10 cellular contexts compared by ENCODE assay signal in the genomic region with DNA sequence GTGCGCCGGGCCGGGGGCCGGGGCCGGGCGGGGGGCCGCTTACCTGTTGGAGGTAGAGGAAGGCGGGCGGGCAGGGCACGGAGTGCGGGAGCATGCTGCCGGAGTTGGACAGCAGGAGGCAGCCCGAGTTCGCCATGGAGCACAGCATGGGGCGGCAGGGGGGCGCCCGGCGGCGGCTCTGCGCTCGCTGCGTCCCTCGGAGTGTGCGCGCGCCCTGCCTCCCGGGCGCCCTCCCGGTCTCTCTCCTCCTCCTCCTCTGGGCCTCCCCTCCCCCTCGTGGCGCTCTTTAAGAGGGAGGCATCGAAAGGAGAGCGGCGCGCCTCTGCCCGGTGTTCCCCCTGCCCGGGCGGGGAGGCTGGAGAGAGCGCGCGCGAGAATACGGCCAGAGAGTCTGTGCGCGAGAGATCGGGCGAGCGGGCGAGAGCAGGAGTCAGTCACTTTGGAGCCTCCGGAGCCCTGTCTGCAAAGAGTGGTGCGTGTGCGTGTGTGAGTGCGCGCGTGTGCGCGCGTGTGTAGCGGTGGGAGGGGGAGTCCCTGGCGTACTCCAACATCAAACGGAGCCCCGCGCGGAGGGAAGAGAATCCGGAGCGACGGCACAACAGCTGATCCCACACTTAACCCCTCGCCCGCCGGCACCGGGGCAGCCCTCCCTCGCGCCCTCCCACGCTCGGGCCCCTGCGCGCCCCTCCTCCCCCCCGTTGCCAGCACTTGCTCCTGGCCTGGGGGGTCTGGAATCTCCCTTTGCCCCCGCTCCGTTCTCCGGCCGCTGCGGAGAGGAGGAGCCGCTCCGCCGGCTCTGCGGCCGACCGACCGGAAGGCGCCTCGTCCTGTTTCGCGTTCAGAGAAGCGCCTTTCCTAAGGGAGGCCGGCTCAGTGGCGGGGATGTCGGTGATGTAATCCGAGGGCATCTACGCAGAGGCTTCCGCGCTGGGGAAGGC.
DNase-seq lines count a peak whose midpoint lies in the region; ATAC-seq and TF ChIP-seq lines count a peak whose summit lies in the region.
"Had no signal": no experiment of that assay in that cellular context is flagged by ENCODE, and none has a peak within 500 bp of the region (broad histone marks: within the 10 kb centered on the region; RNA-seq: fewer than 3 reads in every experiment).

No MANE protein-coding gene starts in this region.

- no peak for TF ChIP-seq CTCF in vagina (IDR thresholded peaks at IDR 0.05)
- no peak for TF ChIP-seq CTCF in upper lobe of left lung (IDR thresholded peaks at IDR 0.05)

- H3K9me3 ChIP-seq in MG63 (no peaks in the 10 kb centered on the region), neuron (ENCODE audit: low read length) (no peaks in the 10 kb centered on the region), vagina (no peaks in the 10 kb centered on the region), upper lobe of left lung (no peaks in the 10 kb centered on the region)
- H3K9me3 ChIP-seq: adrenal gland had no signal

- ATAC-seq in GM19463 (IDR thresholded peaks at IDR 0.05; ENCODE audit: unreplicated experiment) (no peak), HG03039 (IDR thresholded peaks at IDR 0.05; ENCODE audit: unreplicated experiment) (no peak), upper lobe of left lung (ENCODE audit: low FRiP score in 2 of 2) (no peak)

- no peaks in the 10 kb centered on the region for H3K36me3 ChIP-seq in MG63
- no peaks in the 10 kb centered on the region for H3K36me3 ChIP-seq in neuron (ENCODE audit: insufficient read depth, low read length)
- H3K36me3 ChIP-seq in vagina, result no peaks in the 10 kb centered on the region
- H3K36me3 ChIP-seq in upper lobe of left lung, result no peaks in the 10 kb centered on the region
- H3K36me3 ChIP-seq: adrenal gland had no signal

- H3K4me1 ChIP-seq in neuron (ENCODE audit: insufficient read depth, low read length) (no peaks in the 10 kb centered on the region), vagina (no peaks in the 10 kb centered on the region), upper lobe of left lung (peaks cover 0 to 17% (median 6%) of the 10 kb centered on the region in 4 donors)
- H3K4me1 ChIP-seq: adrenal gland had no signal

- H3K27me3 ChIP-seq in MG63 (peaks cover 95% of the 10 kb centered on the region), neuron (ENCODE audit: insufficient read depth, low read length) (peaks cover 74% of the 10 kb centered on the region), vagina (no peaks in the 10 kb centered on the region), upper lobe of left lung (peaks cover 0 to 35% (median 14%) of the 10 kb centered on the region in 4 donors)

- DNase-seq in EL, result peak; percentile 14
- peak; percentile 48 for DNase-seq in MG63
- peak in 31 of 61 donors; percentile 15 to 74 (median 37) for DNase-seq in caudate nucleus (lab: John Stamatoyannopoulos, UW)
- no peak for DNase-seq in vagina (ENCODE audit: extremely low spot score in 2 of 2)
- no peak for DNase-seq in upper lobe of left lung
- DNase-seq: adrenal gland, SHP77 treated with DMSO at 0.1 percent for 48 hours had no signal

- H3K27ac ChIP-seq in caudate nucleus (ENCODE audit: low read depth, low read length), result no peak overlapping the region
- H3K27ac ChIP-seq in vagina, result no peak overlapping the region
- H3K27ac ChIP-seq in upper lobe of left lung, result no peak overlapping the region
- H3K27ac ChIP-seq: adrenal gland had no signal

- intact Hi-C loops in vagina (cut with DNase I), result no loop called here

- TF ChIP-seq POLR2A in vagina (IDR thresholded peaks at IDR 0.05), result no peak
- no peak for TF ChIP-seq POLR2A in upper lobe of left lung (IDR thresholded peaks at IDR 0.05)

- H3K4me3 ChIP-seq in MG63 (peak overlapping the region; percentile 20; the same call in 1 of the 2 replicates), neuron (ENCODE audit: low read length) (peak overlapping the region; percentile 28), vagina (peak overlapping the region in 1 of 2 donors; percentile 35), upper lobe of left lung (no peak overlapping the region)
- H3K4me3 ChIP-seq: adrenal gland had no signal

- no peak overlapping the region for H2AFZ ChIP-seq in neuron (ENCODE audit: low read depth, low read length)

- 0 to 2% methylated on average over 1 to 47 of the region's 102 CpGs for WGBS in upper lobe of left lung, 2 donors

- TF ChIP-seq EP300 in upper lobe of left lung (IDR thresholded peaks at IDR 0.05), result no peak

Comparison
In these comparisons a context has a peak if more than half of its experiments do, and no peak if none do; other contexts are left out.
1. DNase-seq: peak in EL (single experiment), MG63 (single experiment) and caudate nucleus (31 of 61); none in vagina (0 of 2) and upper lobe of left lung (0 of 2).
2. H3K4me3 ChIP-seq: peak in MG63 (single experiment) and neuron (single experiment); none in upper lobe of left lung (0 of 4).